ENCODE assay signal across 8 cellular contexts in the genomic region with DNA sequence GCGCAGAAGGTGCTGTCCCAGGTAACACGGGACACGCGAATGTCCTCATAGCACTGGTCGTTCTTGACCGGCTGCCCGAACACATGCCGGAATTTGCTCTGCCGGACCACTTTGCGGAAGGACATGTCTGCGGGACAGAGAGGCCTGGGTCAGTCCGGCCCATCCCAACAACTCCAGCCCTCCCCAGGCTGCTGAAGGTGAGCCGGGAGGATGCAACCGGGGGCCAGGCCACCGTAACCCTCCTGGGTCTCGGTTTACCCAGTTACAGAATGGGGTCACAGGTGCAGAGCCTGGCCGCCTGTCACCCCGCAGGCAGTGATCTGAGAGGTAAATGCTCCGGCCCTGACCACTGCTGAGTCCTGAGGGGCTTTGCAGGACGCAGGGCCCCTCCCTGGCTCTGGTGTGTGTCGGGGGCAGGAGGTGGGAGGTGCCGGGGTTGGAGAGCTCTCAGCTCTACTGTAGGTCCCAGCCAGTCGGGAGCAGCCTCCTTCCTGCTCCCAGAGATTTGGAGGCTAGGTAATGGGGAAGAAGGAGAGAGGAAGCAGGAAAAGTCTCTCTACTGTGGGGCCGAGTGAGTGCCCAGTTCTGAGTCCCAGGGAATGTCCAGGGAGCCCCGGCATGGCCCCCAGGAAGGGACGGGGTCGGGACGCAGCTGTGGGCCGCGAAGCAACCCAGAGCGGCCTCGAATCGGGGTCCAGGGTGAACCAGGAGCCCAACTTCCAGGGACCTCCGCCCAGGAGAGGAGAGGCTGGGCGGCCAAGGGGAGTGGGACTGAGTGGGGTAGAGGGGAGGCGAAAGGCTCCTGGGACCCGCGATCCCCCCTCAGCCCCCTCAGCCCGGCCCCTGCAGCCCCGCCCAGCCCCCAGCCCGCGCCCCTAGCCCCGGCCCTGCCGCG. TPM values are rescaled to one million over a fixed set of nuclear protein-coding genes. Genes with fewer than 3 reads are reported as not detected.
DNase-seq lines count a peak whose midpoint lies in the region; FAIRE-seq and TF ChIP-seq lines count a peak whose summit lies in the region.

No MANE protein-coding gene starts in this region.

- CTCF ChIA-PET in CD4-positive, alpha-beta memory T cell (lab: Charles Lee; ENCODE audit: partially characterized antibody) = no interaction called here

- WGBS in endodermal cell (ENCODE audit: insufficient coverage in 1 of 2, insufficient read length in 1 of 2), 2 experiments = 39 to 56% methylated on average over 7 to 43 of the region's 45 CpGs

- no peaks in the 10 kb centered on the region for H3K79me2 ChIP-seq in OCI-LY1 (ENCODE audit: insufficient read depth, low read length)

- H3F3A ChIP-seq in OCI-LY1 (ENCODE audit: insufficient read depth, low read length) = peaks cover 9% of the 10 kb centered on the region; the same call in 1 of the 2 replicates

- no peaks in the 10 kb centered on the region for H3K9me3 Mint-ChIP-seq in CD4-positive, alpha-beta memory T cell
- no peaks in the 10 kb centered on the region for H3K9me3 Mint-ChIP-seq in endodermal cell

- peaks cover 53 to 90% (median 72%) of the 10 kb centered on the region in 4 donors for H3K4me1 Mint-ChIP-seq in CD4-positive, alpha-beta memory T cell
- no peaks in the 10 kb centered on the region for H3K4me1 Mint-ChIP-seq in endodermal cell

- no peaks in the 10 kb centered on the region for H3K9me2 ChIP-seq in OCI-LY1 (ENCODE audit: low read depth, low read length)

- no peaks in the 10 kb centered on the region for H4K20me1 ChIP-seq in OCI-LY1 (ENCODE audit: insufficient read depth, low read length)

- POLR2A ChIA-PET in CD4-positive, alpha-beta memory T cell (lab: Charles Lee; ENCODE audit: partially characterized antibody) = interaction anchor here (1.2 to 30.4 kb wide), 11 partner anchors 4 to 41 kb away, joined by 3 to 900 read pairs (median 11); partner anchors contain the start of genes AIP, CABP4, CORO1B and GPR152

- peak overlapping the region; percentile 75 for H3K27ac ChIP-seq in CD4-positive, alpha-beta memory T cell (ENCODE audit: low read depth, low read length)
- peak overlapping the region; percentile 97 for H3K27ac ChIP-seq in OCI-LY1 (ENCODE audit: low read depth, low read length, poor library complexity, severe bottlenecking)
- no peak overlapping the region for H3K27ac ChIP-seq in endodermal cell (ENCODE audit: low read depth, low read length)
- H3K27ac ChIP-seq in neutrophil = peak overlapping the region; percentile 77

- H3K27me3 ChIP-seq in CD4-positive, alpha-beta memory T cell (ENCODE audit: insufficient read depth, low read length) = no peaks in the 10 kb centered on the region
- H3K27me3 ChIP-seq in OCI-LY1 (ENCODE audit: insufficient read depth, low read length) = no peaks in the 10 kb centered on the region
- no peaks in the 10 kb centered on the region for H3K27me3 ChIP-seq in endodermal cell (ENCODE audit: control insufficient read depth, insufficient read depth, low read length, poor library complexity, severe bottlenecking)
- H3K27me3 ChIP-seq in neutrophil = no peaks in the 10 kb centered on the region

- no peaks in the 10 kb centered on the region for H3K36me3 ChIP-seq in CD4-positive, alpha-beta memory T cell (ENCODE audit: insufficient read depth, low read length)
- H3K36me3 ChIP-seq in OCI-LY1 (ENCODE audit: insufficient read depth, low read length) (no peaks in the 10 kb centered on the region), endodermal cell (ENCODE audit: control insufficient read depth, insufficient read depth, low read length) (peaks cover 25% of the 10 kb centered on the region), neutrophil (peaks cover 19% of the 10 kb centered on the region)

- H3K27ac Mint-ChIP-seq in CD4-positive, alpha-beta memory T cell = peak overlapping the region; percentile 87 to 98 (median 89)
- peak overlapping the region; percentile 90 for H3K27ac Mint-ChIP-seq in endodermal cell

- H2AFZ ChIP-seq in OCI-LY1 (ENCODE audit: low read length) = no peak overlapping the region

- no peaks in the 10 kb centered on the region for H3K27me3 Mint-ChIP-seq in CD4-positive, alpha-beta memory T cell
- no peaks in the 10 kb centered on the region for H3K27me3 Mint-ChIP-seq in endodermal cell (ENCODE audit: insufficient read depth)

- H3K4me2 ChIP-seq in OCI-LY1 (ENCODE audit: low read length) = peak overlapping the region; percentile 89

- H3K4me3 ChIP-seq in CD4-positive, alpha-beta memory T cell (ENCODE audit: low read length in 2 of 2) = no peak overlapping the region
- H3K4me3 ChIP-seq in OCI-LY1 (ENCODE audit: low read depth, low read length, poor library complexity, severe bottlenecking) (peak overlapping the region; percentile 61), endodermal cell (ENCODE audit: low read length) (peak overlapping the region; percentile 86), neutrophil (ENCODE audit: low read depth in 1 of 2, low read length in 1 of 2) (peak overlapping the region; percentile 72 to 76)

- intact Hi-C loops in CD4-positive, alpha-beta memory T cell (cut with micrococcal nuclease) = loop anchor here (1.0 kb wide), 2 partner anchors 14 to 27 kb away; partner anchors contain the start of genes RPS6KB2 and TMEM134
- intact Hi-C loops in head of caudate nucleus (cut with DNase I) = no loop called here

- no peaks in the 10 kb centered on the region for H3K9me3 ChIP-seq in CD4-positive, alpha-beta memory T cell (ENCODE audit: control insufficient read depth in 1 of 2, low read length in 2 of 2)
- H3K9me3 ChIP-seq in OCI-LY1 (ENCODE audit: low read length) (no peaks in the 10 kb centered on the region), endodermal cell (ENCODE audit: control insufficient read depth, low read length) (no peaks in the 10 kb centered on the region), neutrophil (no peaks in the 10 kb centered on the region)

- H3K4me1 ChIP-seq in CD4-positive, alpha-beta memory T cell (ENCODE audit: insufficient read depth, low read length) = peaks cover 80% of the 10 kb centered on the region
- H3K4me1 ChIP-seq in OCI-LY1 (ENCODE audit: insufficient read depth, low read length, severe bottlenecking) (peaks cover 96% of the 10 kb centered on the region), endodermal cell (ENCODE audit: control insufficient read depth, insufficient read depth, low read length) (no peaks in the 10 kb centered on the region), neutrophil (ENCODE audit: control insufficient read depth in 1 of 2, insufficient read depth in 1 of 2, low read depth in 1 of 2, low read length in 1 of 2) (peaks cover 9 to 11% of the 10 kb centered on the region in 2 experiments)

- peaks cover 0 to 11% of the 10 kb centered on the region in 2 donors for H3K36me3 Mint-ChIP-seq in CD4-positive, alpha-beta memory T cell
- peaks cover 24% of the 10 kb centered on the region for H3K36me3 Mint-ChIP-seq in endodermal cell (ENCODE audit: low read depth)

- DNase-seq in CD4-positive, alpha-beta memory T cell = no peak
- DNase-seq in endodermal cell (no peak), RCC 7860 (ENCODE audit: low spot score) (no peak), LoVo (ENCODE audit: low spot score) (no peak), head of caudate nucleus (no peak), GOT3 (lab: John Stamatoyannopoulos, UW) (no peak)

- TF ChIP-seq CTCF in OCI-LY1 (IDR thresholded peaks at IDR 0.05; ENCODE audit: low read length) (no peak), endodermal cell (conservative IDR thresholded peaks at IDR 0.05) (no peak), neutrophil (IDR thresholded peaks at IDR 0.05) (no peak)

- H3K4me3 Mint-ChIP-seq in CD4-positive, alpha-beta memory T cell = peak overlapping the region; percentile 45 to 86 (median 62)
- peak overlapping the region; percentile 84 for H3K4me3 Mint-ChIP-seq in endodermal cell

- no peak for FAIRE-seq in RCC 7860 (lab: Jason Lieb, UNC)

- H3K9ac ChIP-seq in OCI-LY1 (ENCODE audit: low read length) (peak overlapping the region; percentile 72), endodermal cell (ENCODE audit: extremely low read depth, low read length, poor library complexity, severe bottlenecking) (peak overlapping the region; percentile 68)

RNA-seq across cellular contexts. Expression of gene CORO1B, which starts 0.5 kb away (rescaled TPM):
- total RNA-seq in CD4-positive, alpha-beta memory T cell = 10 to 100 TPM; 22.7 to 23.2 TPM
- 10 to 100 TPM; 79.1 to 92.2 TPM for polyA plus RNA-seq in CD4-positive, alpha-beta memory T cell
- 100 to 1,000 TPM; 112 to 131 TPM for total RNA-seq in endodermal cell
- 69.5 TPM for polyA plus RNA-seq in endodermal cell (2013, experiment 1 of 2)
- polyA plus RNA-seq in endodermal cell (2013, experiment 2 of 2) = 67.8 TPM

RNA-seq across cellular contexts. Expression of gene PTPRCAP, which starts 5.3 kb away (rescaled TPM):
- 100 to 1,000 TPM; 208 to 228 TPM for total RNA-seq in CD4-positive, alpha-beta memory T cell
- polyA plus RNA-seq in CD4-positive, alpha-beta memory T cell = 100 to 1,000 TPM; 613 TPM
- total RNA-seq in endodermal cell = 1 to 10 TPM in 1 of 2 donors, not detected in 1; 2.1 TPM
- 0.71 TPM for polyA plus RNA-seq in endodermal cell (2013, experiment 1 of 2)
- 0.21 TPM for polyA plus RNA-seq in endodermal cell (2013, experiment 2 of 2)

RNA-seq across cellular contexts. Expression of gene GPR152, which starts 9.8 kb away (rescaled TPM):
- total RNA-seq in CD4-positive, alpha-beta memory T cell = not detected
- polyA plus RNA-seq in CD4-positive, alpha-beta memory T cell = 1 to 10 TPM in 1 of 2 donors, under 1 TPM in 1; 0.35 to 1.7 TPM
- total RNA-seq in endodermal cell = not detected
- not detected for polyA plus RNA-seq in endodermal cell (2013, experiment 1 of 2)
- polyA plus RNA-seq in endodermal cell (2013, experiment 2 of 2) = not detected

RNA-seq across cellular contexts. Expression of gene CABP4, which starts 12.4 kb away (rescaled TPM):
- total RNA-seq in CD4-positive, alpha-beta memory T cell = 1 to 10 TPM; 1.4 to 2.3 TPM
- polyA plus RNA-seq in CD4-positive, alpha-beta memory T cell = under 1 TPM; 0.27 to 0.84 TPM
- not detected for total RNA-seq in endodermal cell
- not detected for polyA plus RNA-seq in endodermal cell (2013, experiment 1 of 2)
- not detected for polyA plus RNA-seq in endodermal cell (2013, experiment 2 of 2)

RNA-seq across cellular contexts. Expression of gene RPS6KB2, which starts 14.5 kb away (rescaled TPM):
- 10 to 100 TPM; 78.1 to 79.9 TPM for total RNA-seq in CD4-positive, alpha-beta memory T cell
- 10 to 100 TPM; 55.2 to 58.3 TPM for polyA plus RNA-seq in CD4-positive, alpha-beta memory T cell
- 10 to 100 TPM; 47.0 to 51.8 TPM for total RNA-seq in endodermal cell
- 42.6 TPM for polyA plus RNA-seq in endodermal cell (2013, experiment 1 of 2)
- polyA plus RNA-seq in endodermal cell (2013, experiment 2 of 2) = 37.0 TPM

Comparison
In these comparisons a context has a peak if more than half of its experiments do, and no peak if none do; other contexts are left out.
1. H3K4me3 ChIP-seq: peak in OCI-LY1 (single experiment), endodermal cell (single experiment) and neutrophil (2 of 2); none in CD4-positive, alpha-beta memory T cell (0 of 2).
2. RNA of gene CORO1B, which starts 0.5 kb away (total RNA-seq): 112 to 131 TPM in endodermal cell; 22.7 to 23.2 TPM in CD4-positive, alpha-beta memory T cell; every median in the first group is over 4 times any median in the second.
3. RNA of gene PTPRCAP, which starts 5.3 kb away (total RNA-seq): 208 to 228 TPM in CD4-positive, alpha-beta memory T cell; 2.1 TPM in endodermal cell; every median in the first group is over 10 times any median in the second.